In the genomic region with DNA sequence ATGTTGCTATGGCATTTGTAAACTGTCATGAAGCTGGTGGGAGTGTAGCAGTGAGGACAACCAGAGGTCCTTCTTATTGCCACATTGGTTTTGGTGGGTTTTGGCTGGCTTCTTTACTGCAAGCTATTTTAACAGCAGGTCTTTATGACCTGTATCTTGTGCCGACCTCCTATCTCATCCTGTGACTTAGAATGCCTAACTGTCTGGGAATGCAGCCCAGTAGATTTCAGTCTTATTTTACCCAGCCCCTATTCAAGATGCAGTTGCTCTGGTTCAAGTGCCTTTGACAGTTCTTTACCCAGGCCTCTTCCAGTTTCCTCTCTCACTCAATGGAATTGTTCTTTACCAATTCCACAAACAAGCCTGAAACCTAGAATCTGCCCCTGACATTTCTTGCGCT, we compare ENCODE assay signal across 25 cellular contexts.
A peak's percentile ranks its signal among the peaks of the same experiment; 100 is the strongest.
DNase-seq lines count a peak whose midpoint lies in the region; ATAC-seq and TF ChIP-seq lines count a peak whose summit lies in the region.
"Had no signal": no experiment of that assay in that cellular context is flagged by ENCODE, and none has a peak within 500 bp of the region (broad histone marks: within the 10 kb centered on the region; RNA-seq: fewer than 3 reads in every experiment).

No MANE protein-coding gene starts in this region.

- WGBS in lower leg skin, 2 donors = 92% methylated on average over 2 of the region's 2 CpGs

- ATAC-seq in GM18517 (IDR thresholded peaks at IDR 0.05; ENCODE audit: unreplicated experiment) = no peak
- ATAC-seq: K562, Panc1 had no signal

- no peak for TF ChIP-seq CTCF in fibroblast of villous mesenchyme (IDR thresholded peaks at IDR 0.05; ENCODE audit: insufficient read depth, low read depth, low read length)
- no peak for TF ChIP-seq CTCF in lower leg skin (IDR thresholded peaks at IDR 0.05)

- H3K4me3 ChIP-seq in fibroblast of villous mesenchyme (ENCODE audit: low read depth, low read length) = no peak overlapping the region
- H3K4me3 ChIP-seq in lower leg skin (ENCODE audit: low read depth, poor library complexity, severe bottlenecking) = no peak overlapping the region
- H3K4me3 ChIP-seq: BLaER1 treated with 17β-estradiol and CSF1 and Interleukin-3, amounts not matched to agents 10 nM and 100 nM; K562 had no signal

- peak; percentile 64 for DNase-seq in amniotic epithelial cell (ENCODE audit: low read depth)
- DNase-seq in fibroblast of villous mesenchyme (ENCODE audit: low read depth) = peak; percentile 10
- peak; percentile 8 for DNase-seq in myocyte (ENCODE audit: low read depth)
- no peak for DNase-seq in HuH-7 (ENCODE audit: low spot score)
- no peak for DNase-seq in lower leg skin (ENCODE audit: low spot score in 2 of 2)
- no peak for DNase-seq in superior temporal gyrus (ENCODE audit: extremely low spot score)
- DNase-seq: ACHN; Caco-2; CD4-positive, alpha-beta memory T cell; DMS 273 treated with DMSO at 0.1 percent for 48 hours; DND-41; H7; HFFc6; MM.1S; NCI-H1092; NCI-H1436; NCI-H1930; NCI-H226; NCI-H510A treated with DMSO at 0.1 percent for 48 hours; NCI-H774; SIG-M5 had no signal

- no peak for TF ChIP-seq POLR2A in lower leg skin (IDR thresholded peaks at IDR 0.05)

- intact Hi-C loops in lower leg skin (cut with DNase I; ENCODE audit: low total_unique reads) = no loop called here

Comparison
In these comparisons a context has a peak if more than half of its experiments do, and no peak if none do; other contexts are left out.
1. DNase-seq: peak in amniotic epithelial cell (single experiment), fibroblast of villous mesenchyme (single experiment) and myocyte (single experiment); none in HuH-7 (single experiment), lower leg skin (0 of 2) and superior temporal gyrus (single experiment).